ENCODE assay signal across 15 cellular contexts in genomic region chr19:45929247-45929646, GRCh38. TPM values are rescaled to one million over a fixed set of nuclear protein-coding genes. Genes with fewer than 3 reads are reported as not detected.
DNase-seq lines count a peak whose midpoint lies in the region; ATAC-seq and TF ChIP-seq lines count a peak whose summit lies in the region.
"Had no signal": no experiment of that assay in that cellular context is flagged by ENCODE, and none has a peak within 500 bp of the region (broad histone marks: within the 10 kb centered on the region; RNA-seq: fewer than 3 reads in every experiment).

No MANE protein-coding gene starts in this region.

- CTCF ChIA-PET in GM10248 (lab: Yijun Ruan, JAX) = no interaction called here

- H3K27me3 Mint-ChIP-seq in T-helper 1 cell treated with Interleukin-12 subunit alpha and Interleukin-12 subunit beta and Interleukin-4 antibody, amounts not matched to agents 30 μg/mL and 1 μg/mL, for 36 hours (ENCODE audit: low read depth) = peaks cover 10% of the 10 kb centered on the region
- peaks cover 16 to 20% of the 10 kb centered on the region in 2 donors for H3K27me3 Mint-ChIP-seq in natural killer cell treated with Interleukin-12 subunit alpha and Interleukin-12 subunit beta and Interleukin-15 and Interleukin-18, amount 100 ng/mL, for 72 hours
- H3K27me3 Mint-ChIP-seq in natural killer cell (ENCODE audit: low read depth in 2 of 2) (peaks cover 13 to 14% of the 10 kb centered on the region in 2 donors), nephron progenitor cell (ENCODE audit: low read depth, poor library complexity) (peaks cover 74% of the 10 kb centered on the region)

- intact Hi-C loops in natural killer cell (cut with micrococcal nuclease) = no loop called here

- peak overlapping the region; percentile 16 for H3K4me3 Mint-ChIP-seq in T-helper 1 cell treated with Interleukin-12 subunit alpha and Interleukin-12 subunit beta and Interleukin-4 antibody, amounts not matched to agents 30 μg/mL and 1 μg/mL, for 36 hours
- H3K4me3 Mint-ChIP-seq in natural killer cell treated with Interleukin-12 subunit alpha and Interleukin-12 subunit beta and Interleukin-15 and Interleukin-18, amount 100 ng/mL, for 72 hours = no peak overlapping the region
- no peak overlapping the region for H3K4me3 Mint-ChIP-seq in natural killer cell
- peak overlapping the region; percentile 15 for H3K4me3 Mint-ChIP-seq in nephron progenitor cell
- H3K4me3 Mint-ChIP-seq: CD4-positive, alpha-beta T cell had no signal

- H3K27ac Mint-ChIP-seq in T-helper 1 cell treated with Interleukin-12 subunit alpha and Interleukin-12 subunit beta and Interleukin-4 antibody, amounts not matched to agents 30 μg/mL and 1 μg/mL, for 36 hours = no peak overlapping the region
- H3K27ac Mint-ChIP-seq in natural killer cell treated with Interleukin-12 subunit alpha and Interleukin-12 subunit beta and Interleukin-15 and Interleukin-18, amount 100 ng/mL, for 72 hours = no peak overlapping the region
- H3K27ac Mint-ChIP-seq in natural killer cell (no peak overlapping the region), nephron progenitor cell (no peak overlapping the region)
- H3K27ac Mint-ChIP-seq: CD4-positive, alpha-beta T cell had no signal

- POLR2A ChIA-PET in GM10248 (lab: Yijun Ruan, JAX) = no interaction called here

- TF ChIP-seq CTCF in natural killer cell (IDR thresholded peaks at IDR 0.05) (no peak), nephron progenitor cell (IDR thresholded peaks at IDR 0.05) (no peak), GM10248 (IDR thresholded peaks at IDR 0.05; ENCODE audit: control extremely low read depth, extremely low read depth, low read depth, missing control alignments) (no peak)

- H3K4me1 Mint-ChIP-seq in T-helper 1 cell treated with Interleukin-12 subunit alpha and Interleukin-12 subunit beta and Interleukin-4 antibody, amounts not matched to agents 30 μg/mL and 1 μg/mL, for 36 hours (ENCODE audit: low read depth) = peaks cover 11% of the 10 kb centered on the region
- peaks cover 10 to 15% of the 10 kb centered on the region in 2 donors for H3K4me1 Mint-ChIP-seq in natural killer cell treated with Interleukin-12 subunit alpha and Interleukin-12 subunit beta and Interleukin-15 and Interleukin-18, amount 100 ng/mL, for 72 hours (ENCODE audit: low read depth in 2 of 2)
- H3K4me1 Mint-ChIP-seq in natural killer cell = peaks cover 13 to 15% of the 10 kb centered on the region in 2 donors
- H3K4me1 Mint-ChIP-seq in nephron progenitor cell = peaks cover 6% of the 10 kb centered on the region

- ATAC-seq in natural killer cell treated with Interleukin-12 subunit alpha and Interleukin-12 subunit beta and Interleukin-15 and Interleukin-18, amount 100 ng/mL, for 72 hours = no peak
- ATAC-seq in natural killer cell = no peak
- ATAC-seq: A549, GM12878 had no signal

- no peaks in the 10 kb centered on the region for H3K9me3 Mint-ChIP-seq in T-helper 1 cell treated with Interleukin-12 subunit alpha and Interleukin-12 subunit beta and Interleukin-4 antibody, amounts not matched to agents 30 μg/mL and 1 μg/mL, for 36 hours
- no peaks in the 10 kb centered on the region for H3K9me3 Mint-ChIP-seq in natural killer cell treated with Interleukin-12 subunit alpha and Interleukin-12 subunit beta and Interleukin-15 and Interleukin-18, amount 100 ng/mL, for 72 hours
- no peaks in the 10 kb centered on the region for H3K9me3 Mint-ChIP-seq in natural killer cell
- H3K9me3 Mint-ChIP-seq in nephron progenitor cell = peaks cover 3% of the 10 kb centered on the region
- H3K9me3 Mint-ChIP-seq: CD4-positive, alpha-beta T cell had no signal

- no peaks in the 10 kb centered on the region for H3K36me3 Mint-ChIP-seq in T-helper 1 cell treated with Interleukin-12 subunit alpha and Interleukin-12 subunit beta and Interleukin-4 antibody, amounts not matched to agents 30 μg/mL and 1 μg/mL, for 36 hours (ENCODE audit: low read depth)
- no peaks in the 10 kb centered on the region for H3K36me3 Mint-ChIP-seq in natural killer cell treated with Interleukin-12 subunit alpha and Interleukin-12 subunit beta and Interleukin-15 and Interleukin-18, amount 100 ng/mL, for 72 hours
- H3K36me3 Mint-ChIP-seq in natural killer cell = no peaks in the 10 kb centered on the region
- H3K36me3 Mint-ChIP-seq in nephron progenitor cell (ENCODE audit: low read depth) = no peaks in the 10 kb centered on the region

- no peak for DNase-seq in T-helper 1 cell
- peak; percentile 37 for DNase-seq in natural killer cell treated with Interleukin-12 subunit alpha and Interleukin-12 subunit beta and Interleukin-15 and Interleukin-18, amount 100 ng/mL, for 72 hours (ENCODE audit: low spot score)
- DNase-seq in natural killer cell = no peak
- no peak for DNase-seq in nephron progenitor cell
- DNase-seq in GM10248 (ENCODE audit: extremely low spot score) = no peak
- no peak for DNase-seq in DMS79 treated with DMSO at 0.1 percent for 48 hours (lab: John Stamatoyannopoulos, UW)
- DNase-seq: AML-193; Caco-2; CD4-positive, alpha-beta T cell; GF-D8 had no signal

RNA-seq across cellular contexts. Expression of gene NANOS2, which starts 14.7 kb away (rescaled TPM):
- not detected for total RNA-seq in natural killer cell treated with Interleukin-12 subunit alpha and Interleukin-12 subunit beta and Interleukin-15 and Interleukin-18, amount 100 ng/mL, for 72 hours
- not detected for total RNA-seq in natural killer cell
- total RNA-seq: Caco-2; CD4-positive, alpha-beta T cell; GM12878; H4; HT-29 had no signal

RNA-seq across cellular contexts. Expression of gene MYPOP, which starts 26.8 kb away (rescaled TPM):
- 10 to 100 TPM; 10.6 to 14.9 TPM for total RNA-seq in natural killer cell treated with Interleukin-12 subunit alpha and Interleukin-12 subunit beta and Interleukin-15 and Interleukin-18, amount 100 ng/mL, for 72 hours
- 1 to 10 TPM; 7.0 to 8.4 (median 7.2) TPM for total RNA-seq in natural killer cell

RNA-seq across cellular contexts. Expression of gene IRF2BP1, which starts 43.3 kb away (rescaled TPM):
- 10 to 100 TPM; 14.5 to 18.2 TPM for total RNA-seq in natural killer cell treated with Interleukin-12 subunit alpha and Interleukin-12 subunit beta and Interleukin-15 and Interleukin-18, amount 100 ng/mL, for 72 hours
- 10 to 100 TPM; 16.1 to 20.3 (median 19.6) TPM for total RNA-seq in natural killer cell

RNA-seq across cellular contexts. Expression of gene NOVA2, which starts 44.4 kb away (rescaled TPM):
- not detected for total RNA-seq in natural killer cell treated with Interleukin-12 subunit alpha and Interleukin-12 subunit beta and Interleukin-15 and Interleukin-18, amount 100 ng/mL, for 72 hours
- total RNA-seq in natural killer cell = not detected
- total RNA-seq: CD4-positive, alpha-beta T cell; HT-29 had no signal

Comparison
In these comparisons a context has a peak if more than half of its experiments do, and no peak if none do; other contexts are left out.
1. H3K4me3 Mint-ChIP-seq: peak in T-helper 1 cell treated with Interleukin-12 subunit alpha and Interleukin-12 subunit beta and Interleukin-4 antibody, amounts not matched to agents 30 μg/mL and 1 μg/mL, for 36 hours (single experiment) and nephron progenitor cell (single experiment); none in natural killer cell treated with Interleukin-12 subunit alpha and Interleukin-12 subunit beta and Interleukin-15 and Interleukin-18, amount 100 ng/mL, for 72 hours (single experiment) and natural killer cell (single experiment).